8 cellular contexts compared by ENCODE assay signal in genomic region chr12:6914246-6914947, GRCh38. TPM values are rescaled to one million over a fixed set of nuclear protein-coding genes. Genes with fewer than 3 reads are reported as not detected.
DNase-seq lines count a peak whose midpoint lies in the region; ATAC-seq and TF ChIP-seq lines count a peak whose summit lies in the region.

Gene ENO2 (plus strand): TSS chr12:6914580. CDS start chr12:6915833, 1,253 bp downstream.

- peak within 1 kb of the TSS; percentile 10 for H3K27ac ChIP-seq in HUES48 (ENCODE audit: low read depth, low read length)
- peak within 1 kb of the TSS; percentile 31 to 87 (median 66) for H3K27ac ChIP-seq in heart right ventricle
- H3K27ac ChIP-seq in upper lobe of left lung: peak within 1 kb of the TSS; percentile 61 to 82 (median 76)

- H3K4me3 Mint-ChIP-seq in activated naive CD8-positive, alpha-beta T cell treated with anti-CD3 and anti-CD28 coated beads, Interleukin-2, amount 50 U/mL, for 24 hours: peak within 1 kb of the TSS; percentile 93
- H3K4me3 Mint-ChIP-seq in progenitor cell of endocrine pancreas (ENCODE audit: low read depth): peak within 1 kb of the TSS; percentile 86

- peaks cover 8% of the 10 kb centered on the region for H3K36me3 Mint-ChIP-seq in activated naive CD8-positive, alpha-beta T cell treated with anti-CD3 and anti-CD28 coated beads, Interleukin-2, amount 50 U/mL, for 24 hours (ENCODE audit: low read depth)
- peaks cover 5% of the 10 kb centered on the region for H3K36me3 Mint-ChIP-seq in progenitor cell of endocrine pancreas (ENCODE audit: insufficient read depth)

- peak within 1 kb of the TSS; percentile 87 for H3K27ac Mint-ChIP-seq in activated naive CD8-positive, alpha-beta T cell treated with anti-CD3 and anti-CD28 coated beads, Interleukin-2, amount 50 U/mL, for 24 hours
- H3K27ac Mint-ChIP-seq in progenitor cell of endocrine pancreas: peak within 1 kb of the TSS; percentile 85

- 1% methylated on average over 53 to 68 of the region's 68 CpGs for WGBS in heart right ventricle, 2 donors
- WGBS in upper lobe of left lung, 2 donors: 0 to 1% methylated on average over 22 to 41 of the region's 68 CpGs

- CTCF ChIA-PET in BJ (lab: Yijun Ruan, JAX): interaction anchor here (1.0 to 4.6 kb wide), 7 partner anchors 9 to 50 kb away, joined by 3 to 20 read pairs (median 6); partner anchors contain the start of genes SPSB2 and TPI1

- H3K9ac ChIP-seq in HUES48 (ENCODE audit: low read depth, low read length): no peak within 1 kb of the TSS

- H3K4me3 ChIP-seq in BJ (ENCODE audit: low read depth, low read length): peak within 1 kb of the TSS; percentile 91
- H3K4me3 ChIP-seq in HUES48 (ENCODE audit: low read depth, low read length): peak within 1 kb of the TSS; percentile 73
- H3K4me3 ChIP-seq in heart right ventricle: peak within 1 kb of the TSS; percentile 50 to 78 (median 72)
- peak within 1 kb of the TSS; percentile 69 to 81 (median 78) for H3K4me3 ChIP-seq in upper lobe of left lung

- peaks cover 11% of the 10 kb centered on the region for H3K36me3 ChIP-seq in BJ (ENCODE audit: control insufficient read depth, insufficient read depth, low read length)
- H3K36me3 ChIP-seq in HUES48 (ENCODE audit: control insufficient read depth, insufficient read depth, low read length): peaks cover 30% of the 10 kb centered on the region
- peaks cover 0 to 18% (median 0%) of the 10 kb centered on the region in 9 donors for H3K36me3 ChIP-seq in heart right ventricle
- peaks cover 0 to 22% (median 7%) of the 10 kb centered on the region in 4 donors for H3K36me3 ChIP-seq in upper lobe of left lung

- peak in 2 of 4 donors; percentile 16 to 59 for TF ChIP-seq POLR2A in upper lobe of left lung (IDR thresholded peaks at IDR 0.05)

- peaks cover 2% of the 10 kb centered on the region for H3K27me3 Mint-ChIP-seq in activated naive CD8-positive, alpha-beta T cell treated with anti-CD3 and anti-CD28 coated beads, Interleukin-2, amount 50 U/mL, for 24 hours
- peaks cover 29% of the 10 kb centered on the region for H3K27me3 Mint-ChIP-seq in progenitor cell of endocrine pancreas

- DNase-seq in BJ (ENCODE audit: low read depth) (no peak), T follicular helper cell (ENCODE audit: low read depth) (peak; percentile 81), heart right ventricle (peak; percentile 73 to 77), progenitor cell of endocrine pancreas (ENCODE audit: low spot score, unreplicated experiment) (peak; percentile 56), upper lobe of left lung (peak; percentile 82 to 95)
- DNase-seq in activated naive CD8-positive, alpha-beta T cell treated with anti-CD3 and anti-CD28 coated beads, Interleukin-2, amount 50 U/mL, for 24 hours: peak; percentile 84

- ATAC-seq in GM19351 (IDR thresholded peaks at IDR 0.05; ENCODE audit: unreplicated experiment): peak; percentile 77
- peak; percentile 86 for ATAC-seq in activated naive CD8-positive, alpha-beta T cell treated with anti-CD3 and anti-CD28 coated beads, Interleukin-2, amount 50 U/mL, for 24 hours
- ATAC-seq in heart right ventricle: peak; percentile 84 to 93 (median 90)
- ATAC-seq in upper lobe of left lung (ENCODE audit: low FRiP score in 2 of 2): peak; percentile 81 to 94

- peaks cover 29% of the 10 kb centered on the region for H3K4me1 Mint-ChIP-seq in activated naive CD8-positive, alpha-beta T cell treated with anti-CD3 and anti-CD28 coated beads, Interleukin-2, amount 50 U/mL, for 24 hours
- H3K4me1 Mint-ChIP-seq in progenitor cell of endocrine pancreas (ENCODE audit: low read depth): peaks cover 22% of the 10 kb centered on the region

- H3K9me3 ChIP-seq in HUES48 (ENCODE audit: control insufficient read depth, insufficient read depth, low read length) (no peaks in the 10 kb centered on the region), heart right ventricle (no peaks in the 10 kb centered on the region), upper lobe of left lung (no peaks in the 10 kb centered on the region)

- POLR2A ChIA-PET in BJ (lab: Charles Lee): interaction anchor here (0.6 kb wide), 2 partner anchors 11 to 20 kb away, joined by 4 to 8 read pairs; no protein-coding TSS in a partner anchor

- intact Hi-C loops in heart right ventricle (cut with DNase I): no loop called here

- H3K27me3 ChIP-seq in BJ (ENCODE audit: control insufficient read depth, insufficient read depth, low read length) (no peaks in the 10 kb centered on the region), HUES48 (ENCODE audit: control insufficient read depth, insufficient read depth, low read length) (peaks cover 6% of the 10 kb centered on the region), heart right ventricle (peaks cover 0 to 39% (median 0%) of the 10 kb centered on the region in 7 donors), upper lobe of left lung (no peaks in the 10 kb centered on the region)

- no peaks in the 10 kb centered on the region for H3K9me3 Mint-ChIP-seq in activated naive CD8-positive, alpha-beta T cell treated with anti-CD3 and anti-CD28 coated beads, Interleukin-2, amount 50 U/mL, for 24 hours
- no peaks in the 10 kb centered on the region for H3K9me3 Mint-ChIP-seq in progenitor cell of endocrine pancreas (ENCODE audit: low read depth)

- TF ChIP-seq CTCF in BJ (IDR thresholded peaks at IDR 0.05; ENCODE audit: insufficient read depth, low read depth, low read length) (no peak), heart right ventricle (IDR thresholded peaks at IDR 0.05) (no peak), progenitor cell of endocrine pancreas (IDR thresholded peaks at IDR 0.05; ENCODE audit: unreplicated experiment) (no peak), upper lobe of left lung (IDR thresholded peaks at IDR 0.05) (peak in 1 of 6 experiments; percentile 5)

- peaks cover 12% of the 10 kb centered on the region for H3K4me1 ChIP-seq in HUES48 (ENCODE audit: control insufficient read depth, insufficient read depth, low read length)
- peaks cover 0 to 23% (median 16%) of the 10 kb centered on the region in 9 donors for H3K4me1 ChIP-seq in heart right ventricle
- peaks cover 16 to 24% (median 17%) of the 10 kb centered on the region in 4 donors for H3K4me1 ChIP-seq in upper lobe of left lung

- TF ChIP-seq EP300 in upper lobe of left lung (IDR thresholded peaks at IDR 0.05): no peak

RNA-seq across cellular contexts. Expression of gene ENO2, which starts in this region (rescaled TPM):
- polyA plus RNA-seq in BJ (2011; rRNA removed) (27.9 and 29.7 TPM in 2 replicates), heart right ventricle (10 to 100 TPM; 19.2 to 19.3 TPM)
- 16.1 and 19.4 TPM in 2 replicates for polyA minus RNA-seq in BJ (2011; rRNA and poly(A)+ RNA removed)
- total RNA-seq in heart right ventricle (10 to 100 TPM in 8 of 10 donors, 1 to 10 TPM in 2; 6.3 to 68.4 (median 14.4) TPM), progenitor cell of endocrine pancreas (77.9 and 79.0 TPM in 2 replicates), upper lobe of left lung (10 to 100 TPM; 33.4 to 44.0 (median 40.7) TPM)

Comparison
In these comparisons a context has a peak if more than half of its experiments do, and no peak if none do; other contexts are left out.
1. H3K27ac ChIP-seq: peak in every context shown above with its lines; median percentile 76 in upper lobe of left lung; 66 in heart right ventricle; 10 in HUES48.